Comparison of ENCODE assay signal across 8 cellular contexts in the genomic region with DNA sequence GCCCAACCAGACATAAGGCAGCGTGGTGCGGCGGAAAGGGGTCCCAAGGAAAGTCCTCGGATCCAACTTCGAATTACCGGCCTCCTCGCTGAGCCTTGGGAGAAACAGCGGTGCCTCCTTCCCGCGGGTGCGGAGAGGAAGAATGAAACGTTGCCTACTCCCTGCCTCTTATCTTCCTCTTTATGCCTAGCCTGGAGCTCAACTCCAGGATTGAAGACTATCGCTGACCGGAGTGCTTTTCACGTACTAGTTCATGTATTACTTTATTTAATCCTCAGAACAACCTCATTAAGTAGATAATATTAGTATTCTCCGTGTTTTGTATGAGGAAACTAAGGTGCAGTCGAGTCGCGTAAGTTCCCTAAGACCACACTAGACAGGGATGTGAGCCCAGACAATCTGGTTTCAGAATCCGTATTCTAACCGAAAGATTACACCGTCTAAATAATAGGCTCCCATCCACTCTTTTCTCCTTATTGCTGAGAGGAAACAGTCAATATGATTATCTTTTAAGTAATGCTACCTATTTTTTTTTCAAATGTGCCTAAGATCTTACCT. TPM values are rescaled to one million over a fixed set of nuclear protein-coding genes. Genes with fewer than 3 reads are reported as not detected.
DNase-seq lines count a peak whose midpoint lies in the region; ATAC-seq, FAIRE-seq and TF ChIP-seq lines count a peak whose summit lies in the region.

No MANE protein-coding gene starts in this region.

- peak overlapping the region; percentile 95 for H3K18ac ChIP-seq in H1 (ENCODE audit: extremely low read depth, low read length)

- H3K56ac ChIP-seq in H1 (replicated peaks; ENCODE audit: insufficient read length, low read depth, low read length) = peak overlapping the region; percentile 59

- peak overlapping the region in 3 of 4 experiments; percentile 46 to 59 (median 54); a peak in 6 of 7 replicates for H3K9ac ChIP-seq in H1 (replicated peaks in 1 of 4; ENCODE audit: extremely low read depth in 1 of 4, low read depth in 3 of 4, low read length in 3 of 4)

- H2AK5ac ChIP-seq in H1 (ENCODE audit: low read depth, low read length) = no peak overlapping the region

- H3K27ac ChIP-seq in Panc1 (ENCODE audit: low read length) (peak overlapping the region; percentile 96), H1 (ENCODE audit: low read depth, low read length) (no peak overlapping the region)

- H3K23me2 ChIP-seq in H1 (ENCODE audit: low read depth, low read length) = peaks cover 9% of the 10 kb centered on the region

- H3K4me3 ChIP-seq in H7 (ENCODE audit: insufficient read depth, low read depth, low read length) = peak overlapping the region; percentile 82
- H3K4me3 ChIP-seq in Panc1 (ENCODE audit: low read depth in 2 of 2, low read length in 2 of 2) = peak overlapping the region; percentile 89 to 98
- H3K4me3 ChIP-seq in H1 (ENCODE audit: extremely low read depth in 1 of 4, insufficient read depth in 2 of 4, low read depth in 3 of 4, low read length in 4 of 4) = peak overlapping the region; percentile 90 to 100 (median 95)

- no peak for TF ChIP-seq RAD21 in H1 (IDR thresholded peaks at IDR 0.05 in 1 of 2, conservative IDR thresholded peaks at IDR 0.05 in 1 of 2; ENCODE audit: low read depth in 2 of 2, low read length in 2 of 2)

- peaks cover 24% of the 10 kb centered on the region for H3K4me1 Mint-ChIP-seq in nephron progenitor cell

- peak overlapping the region; percentile 90 for H2AFZ ChIP-seq in H1 (ENCODE audit: low read length)

- H3K9me3 ChIP-seq in Panc1 (ENCODE audit: control insufficient read depth, insufficient read depth, low read depth, low read length) = no peaks in the 10 kb centered on the region
- H3K9me3 ChIP-seq in H1 (ENCODE audit: insufficient read depth in 2 of 2, low read depth in 1 of 2, low read length in 1 of 2) = no peaks in the 10 kb centered on the region

- no peak overlapping the region for H2BK120ac ChIP-seq in H1 (replicated peaks; ENCODE audit: low read depth, low read length)

- DNase-seq in H7 (no peak), Panc1 (ENCODE audit: low read depth, low spot score) (no peak), H1 (ENCODE audit: low read depth in 1 of 2, low spot score in 2 of 2) (no peak), nephron progenitor cell (no peak), HT-29 (ENCODE audit: low spot score) (no peak), SW 1271 (lab: John Stamatoyannopoulos, UW) (no peak)

- H3K4me2 ChIP-seq in H1 (ENCODE audit: insufficient read depth in 1 of 2, low read depth in 2 of 2, low read length in 2 of 2) = peak overlapping the region; percentile 82 to 92

- no peak for FAIRE-seq in H1 (lab: Jason Lieb, UNC)

- H3K4ac ChIP-seq in H1 (replicated peaks; ENCODE audit: insufficient read length, low read depth, low read length) = no peak overlapping the region

- no peak for TF ChIP-seq EP300 in H1 (IDR thresholded peaks at IDR 0.05; ENCODE audit: borderline replicate concordance in 1 of 2, low read depth in 2 of 2, low read length in 2 of 2)

- no peak overlapping the region for H3K23ac ChIP-seq in H1 (ENCODE audit: insufficient read length)

- H3K36me3 Mint-ChIP-seq in nephron progenitor cell (ENCODE audit: low read depth) = peaks cover under 1% of the 10 kb centered on the region

- no peaks in the 10 kb centered on the region for H3K36me3 ChIP-seq in H7 (replicated peaks; ENCODE audit: control insufficient read depth, insufficient read depth, low read length)
- H3K36me3 ChIP-seq in Panc1 (ENCODE audit: control insufficient read depth, insufficient read depth, low read length) = no peaks in the 10 kb centered on the region
- no peaks in the 10 kb centered on the region for H3K36me3 ChIP-seq in H1 (ENCODE audit: control insufficient read depth in 2 of 4, insufficient read depth in 4 of 4, low read length in 3 of 4)

- ATAC-seq in Panc1 (no peak), HG03378 (IDR thresholded peaks at IDR 0.05; ENCODE audit: unreplicated experiment) (no peak), HG02623 (IDR thresholded peaks at IDR 0.05; ENCODE audit: unreplicated experiment) (no peak)

- no peaks in the 10 kb centered on the region for H3K27me3 ChIP-seq in H7 (ENCODE audit: control insufficient read depth, insufficient read depth, low read length)
- no peaks in the 10 kb centered on the region for H3K27me3 ChIP-seq in Panc1 (ENCODE audit: control insufficient read depth, insufficient read depth, low read length)
- no peaks in the 10 kb centered on the region for H3K27me3 ChIP-seq in H1 (replicated peaks in 1 of 4; ENCODE audit: control insufficient read depth in 3 of 4, extremely low read depth in 1 of 4, insufficient read depth in 3 of 4, low read length in 3 of 4)

- TF ChIP-seq CTCF in Panc1 (IDR thresholded peaks at IDR 0.05) (no peak), H1 (IDR thresholded peaks at IDR 0.05; ENCODE audit: control extremely low read depth in 1 of 3, insufficient read depth in 1 of 3, low read depth in 1 of 3, low read length in 3 of 3) (no peak), nephron progenitor cell (IDR thresholded peaks at IDR 0.05) (no peak)

- POLR2A ChIA-PET in Panc1 (lab: Charles Lee) = interaction anchor here (0.6 to 0.9 kb wide), 3 partner anchors 8 to 1410 kb away, joined by 3 to 5 read pairs (median 3); no protein-coding TSS in a partner anchor
- POLR2A ChIA-PET in H1 (lab: Charles Lee; ENCODE audit: partially characterized antibody) = interaction anchor here (0.8 to 3.4 kb wide), 13 partner anchors 8 to 344 kb away, joined by 3 to 26 read pairs (median 3); a partner anchor contains a TSS

- peak overlapping the region; percentile 71; the same call in 1 of the 2 replicates for H2BK5ac ChIP-seq in H1 (ENCODE audit: low read depth, low read length)

- no peak overlapping the region for H2BK15ac ChIP-seq in H1 (ENCODE audit: low read length)

- no peak overlapping the region for H4K91ac ChIP-seq in H1 (replicated peaks; ENCODE audit: insufficient read length, low read length)

- peaks cover 14% of the 10 kb centered on the region for H3K27me3 Mint-ChIP-seq in nephron progenitor cell (ENCODE audit: low read depth, poor library complexity)

- H3K79me2 ChIP-seq in H1 (ENCODE audit: control insufficient read depth in 1 of 2, insufficient read depth in 2 of 2, low read length in 2 of 2) = peaks cover 0 to 23% of the 10 kb centered on the region in 2 experiments; a peak in 2 of 4 replicates

- in situ Hi-C loops in Panc1 (cut with HindIII; ENCODE audit: low pct_unique_long_range_greater_than_20kb, low sequenced_read_pairs) = no loop called here

- H3K27ac Mint-ChIP-seq in nephron progenitor cell = peak overlapping the region; percentile 18

- no peak overlapping the region for H3K14ac ChIP-seq in H1 (ENCODE audit: insufficient read length)

- H3K9me3 Mint-ChIP-seq in nephron progenitor cell = no peaks in the 10 kb centered on the region

- no peaks in the 10 kb centered on the region; the same call in 1 of the 2 replicates for H3K79me1 ChIP-seq in H1 (ENCODE audit: low read depth, low read length)

- no peak overlapping the region for H2BK12ac ChIP-seq in H1 (ENCODE audit: low read depth, low read length)

- H2BK20ac ChIP-seq in H1 (ENCODE audit: low read length) = no peak overlapping the region

- H3K4me3 Mint-ChIP-seq in nephron progenitor cell = peak overlapping the region; percentile 91

- CTCF ChIA-PET in Panc1 (lab: Charles Lee) (interaction anchor here (0.6 to 2.8 kb wide), 5 partner anchors 28 to 328 kb away, joined by 4 to 12 read pairs (median 5); no protein-coding TSS in a partner anchor), H1 (lab: Charles Lee; ENCODE audit: partially characterized antibody) (interaction anchor here (0.6 to 2.6 kb wide), 14 partner anchors 8 to 197 kb away, joined by 3 to 15 read pairs (median 5); a partner anchor contains a TSS)

- no peak for TF ChIP-seq POLR2A in H1 (IDR thresholded peaks at IDR 0.05; ENCODE audit: control extremely low read depth in 1 of 2, low read depth in 2 of 2, low read length in 2 of 2)

- BruUV-seq in Panc1 (replicated peaks; lab: Mats Ljungman, UMichigan) = no TSS peak

- H4K5ac ChIP-seq in H1 (ENCODE audit: insufficient read length, low read depth, low read length) = peak overlapping the region; percentile 55

- 32% methylated on average over 22 of the region's 22 CpGs; no CpG with 5 or more reads in 1 of the 2 experiments for WGBS in H1 (ENCODE audit: extremely low coverage in 1 of 2, insufficient coverage in 1 of 2, insufficient read length in 1 of 2, insufficient replicate concordance in 2 of 2, low coverage in 1 of 2, low lambda C conversion rate in 2 of 2, missing lambda C conversion rate in 1 of 2), 2 experiments

- peaks cover 15% of the 10 kb centered on the region for H3K4me1 ChIP-seq in Panc1 (ENCODE audit: control insufficient read depth, insufficient read depth, low read length)
- peaks cover 0 to 3% (median 1%) of the 10 kb centered on the region in 4 experiments; a peak in 2 of 7 replicates for H3K4me1 ChIP-seq in H1 (replicated peaks in 1 of 4; ENCODE audit: control insufficient read depth in 3 of 4, insufficient read depth in 4 of 4, low read length in 3 of 4)

- H4K20me1 ChIP-seq in H1 (replicated peaks in 1 of 2; ENCODE audit: control insufficient read depth in 1 of 2, insufficient read depth in 2 of 2, low read length in 2 of 2) = no peaks in the 10 kb centered on the region

- intact Hi-C loops in Panc1 (cut with micrococcal nuclease; ENCODE audit: unreplicated experiment) = no loop called here

- peak overlapping the region; percentile 58; the same call in 1 of the 2 replicates for H4K8ac ChIP-seq in H1 (ENCODE audit: extremely low read depth, insufficient read depth, low read length)

RNA-seq across cellular contexts. Expression of a gene that starts 0.8 kb away (rescaled TPM):
- total RNA-seq in H7 (2014; rRNA removed; shearing (Covaris generic)) = 12.5 and 21.9 TPM in 2 replicates
- 17.7 TPM for total RNA-seq in Panc1 (2021; ENCODE audit: unreplicated experiment)
- 10.6 TPM for polyA plus RNA-seq in Panc1 (2012; ENCODE audit: insufficient read length)
- 15.6 and 16.1 TPM in 2 replicates for total RNA-seq in H1 (2021; fragmentation: NEBNext Ultra II Directional; extraction: Animal tissue kit (Norgen Biotek cat#: 25700))
- polyA plus RNA-seq in H1 (2011; rRNA removed) = 10.7 TPM in 2 replicates
- polyA plus RNA-seq in H1 (2011; cell fraction: cytosol; rRNA removed) = 10.7 TPM
- polyA plus RNA-seq in H1 (2011; cell fraction: nucleus; rRNA removed) = 16.1 TPM
- 10.0 to 13.8 TPM (median 10.7 TPM) in 4 replicates for polyA plus RNA-seq in H1 (2012, experiment 1 of 2)
- polyA plus RNA-seq in H1 (2012, experiment 2 of 2) = 4.5 TPM
- 8.5 TPM for polyA plus RNA-seq in H1 (2013, experiment 1 of 2)
- 8.2 TPM for polyA plus RNA-seq in H1 (2013, experiment 2 of 2)
- 22.7 and 24.0 TPM in 2 replicates for polyA minus RNA-seq in H1 (2011; rRNA and poly(A)+ RNA removed)
- polyA minus RNA-seq in H1 (2011; cell fraction: cytosol; rRNA and poly(A)+ RNA removed) = 11.0 TPM
- 45.2 TPM for polyA minus RNA-seq in H1 (2011; cell fraction: nucleus; rRNA and poly(A)+ RNA removed)
- total RNA-seq in HT-29 (2014; rRNA removed; shearing (Covaris generic)) = 9.2 and 9.3 TPM in 2 replicates

RNA-seq across cellular contexts. Expression of a gene that starts 29.8 kb away (rescaled TPM):
- total RNA-seq in H7 (2014; rRNA removed; shearing (Covaris generic)) = 1.3 and 6.8 TPM in 2 replicates
- total RNA-seq in Panc1 (2021; ENCODE audit: unreplicated experiment) = 9.0 TPM
- polyA plus RNA-seq in Panc1 (2012; ENCODE audit: insufficient read length) = 10.0 TPM
- total RNA-seq in H1 (2021; fragmentation: NEBNext Ultra II Directional; extraction: Animal tissue kit (Norgen Biotek cat#: 25700)) = 6.2 and 7.4 TPM in 2 replicates
- polyA plus RNA-seq in H1 (2011; rRNA removed) = 0.45 and 0.55 TPM in 2 replicates
- 0.56 TPM for polyA plus RNA-seq in H1 (2011; cell fraction: cytosol; rRNA removed)
- polyA plus RNA-seq in H1 (2011; cell fraction: nucleus; rRNA removed) = 1.4 TPM
- 2.3 to 2.9 TPM (median 2.7 TPM) in 4 replicates for polyA plus RNA-seq in H1 (2012, experiment 1 of 2)
- 2.0 TPM for polyA plus RNA-seq in H1 (2012, experiment 2 of 2)
- polyA plus RNA-seq in H1 (2013, experiment 1 of 2) = 2.7 TPM
- 2.5 TPM for polyA plus RNA-seq in H1 (2013, experiment 2 of 2)
- 1.2 and 2.4 TPM in 2 replicates for polyA minus RNA-seq in H1 (2011; rRNA and poly(A)+ RNA removed)
- polyA minus RNA-seq in H1 (2011; cell fraction: cytosol; rRNA and poly(A)+ RNA removed) = 4.0 TPM
- polyA minus RNA-seq in H1 (2011; cell fraction: nucleus; rRNA and poly(A)+ RNA removed) = 7.0 TPM
- total RNA-seq in HT-29 (2014; rRNA removed; shearing (Covaris generic)) = 0.08 and 0.13 TPM in 2 replicates
